In genomic region chr7:100483101-100483727, GRCh38 we compare ENCODE assay signal across 8 cellular contexts. TPM values are rescaled to one million over a fixed set of nuclear protein-coding genes. Genes with fewer than 3 reads are reported as not detected.
DNase-seq lines count a peak whose midpoint lies in the region; ATAC-seq and TF ChIP-seq lines count a peak whose summit lies in the region.

No MANE protein-coding gene starts in this region.

- peak overlapping the region in 1 of 2 donors; percentile 71 for H3K27ac Mint-ChIP-seq in activated naive CD4-positive, alpha-beta T cell treated with anti-CD3 and anti-CD28 coated beads, Interleukin-2, amount 50 U/mL, for 72 hours

- no peaks in the 10 kb centered on the region for H3K9me3 Mint-ChIP-seq in activated naive CD4-positive, alpha-beta T cell treated with anti-CD3 and anti-CD28 coated beads, Interleukin-2, amount 50 U/mL, for 72 hours

- H3K4me1 ChIP-seq in parathyroid adenoma (peaks cover 10% of the 10 kb centered on the region), tibial artery (peaks cover 0 to 31% (median 17%) of the 10 kb centered on the region in 4 donors)

- H3K9me3 ChIP-seq in parathyroid adenoma (ENCODE audit: control insufficient read depth, low read length) = no peaks in the 10 kb centered on the region
- H3K9me3 ChIP-seq in tibial artery = no peaks in the 10 kb centered on the region

- peak; percentile 52 for TF ChIP-seq CTCF in AG10803 (conservative IDR thresholded peaks at IDR 0.05; ENCODE audit: low read length)
- TF ChIP-seq CTCF in parathyroid adenoma (IDR thresholded peaks at IDR 0.05) = peak; percentile 88
- peak; percentile 86 to 97 for TF ChIP-seq CTCF in tibial artery (IDR thresholded peaks at IDR 0.05)

- H3K36me3 Mint-ChIP-seq in activated naive CD4-positive, alpha-beta T cell treated with anti-CD3 and anti-CD28 coated beads, Interleukin-2, amount 50 U/mL, for 72 hours = no peaks in the 10 kb centered on the region

- ATAC-seq in GM18868 (IDR thresholded peaks at IDR 0.05; ENCODE audit: unreplicated experiment) (peak; percentile 61), HG03558 (IDR thresholded peaks at IDR 0.05; ENCODE audit: extremely low read depth, unreplicated experiment) (peak; percentile 41), Right ventricle myocardium superior (ENCODE audit: poor library complexity) (peak; percentile 49)
- peak; percentile 64 to 67 for ATAC-seq in activated naive CD4-positive, alpha-beta T cell treated with anti-CD3 and anti-CD28 coated beads, Interleukin-2, amount 50 U/mL, for 72 hours

- no peak overlapping the region for H3K9ac ChIP-seq in parathyroid adenoma

- H3K27ac ChIP-seq in parathyroid adenoma (no peak overlapping the region), tibial artery (no peak overlapping the region)

- peak overlapping the region; percentile 57 for H3K4me3 ChIP-seq in AG10803 (ENCODE audit: low read length)
- H3K4me3 ChIP-seq in parathyroid adenoma (ENCODE audit: low read depth, low read length) = peak overlapping the region; percentile 42
- peak overlapping the region; percentile 40 to 57 for H3K4me3 ChIP-seq in tibial artery

- H3K4me2 ChIP-seq in parathyroid adenoma (ENCODE audit: low read length) = peak overlapping the region; percentile 75

- H3K27me3 ChIP-seq in parathyroid adenoma (ENCODE audit: control insufficient read depth, insufficient read depth, low read length) (no peaks in the 10 kb centered on the region), tibial artery (peaks cover 0 to 10% of the 10 kb centered on the region in 2 donors)

- peak overlapping the region; percentile 90 for H2AFZ ChIP-seq in parathyroid adenoma

- no peaks in the 10 kb centered on the region for H3K79me2 ChIP-seq in parathyroid adenoma

- intact Hi-C loops in Right ventricle myocardium superior (cut with DNase I) = loop anchor here (2.0 kb wide), 1 partner anchor 14 kb away; no protein-coding TSS in a partner anchor
- intact Hi-C loops in tibial artery (cut with DNase I; ENCODE audit: low total_unique reads) = loop anchor here (5.0 kb wide), 1 partner anchor 209 kb away; the partner anchor contains the start of gene GIGYF1

- peak; percentile 24 for DNase-seq in AG10803 (ENCODE audit: low read depth)
- peak; percentile 65 for DNase-seq in SK-MEL-5 (ENCODE audit: low read depth, low spot score)
- DNase-seq in activated naive CD4-positive, alpha-beta T cell treated with anti-CD3 and anti-CD28 coated beads, Interleukin-2, amount 50 U/mL, for 72 hours (ENCODE audit: low spot score in 2 of 2) = peak; percentile 75 to 97
- DNase-seq in Right ventricle myocardium superior = peak; percentile 85
- DNase-seq in tibial artery = no peak

- H3K36me3 ChIP-seq in parathyroid adenoma (ENCODE audit: control insufficient read depth, insufficient read depth, low read length) (no peaks in the 10 kb centered on the region), tibial artery (no peaks in the 10 kb centered on the region)

- in situ Hi-C loops in SK-MEL-5 (cut with HindIII; ENCODE audit: low pct_unique_long_range_greater_than_20kb, low sequenced_read_pairs) = no loop called here

RNA-seq across cellular contexts. Expression of gene NYAP1, which starts 0.5 kb away (rescaled TPM):
- 0.53 and 0.61 TPM in 2 replicates for total RNA-seq in SK-MEL-5 (2014; rRNA removed; shearing (Covaris generic))
- polyA plus RNA-seq in SK-MEL-5 (2015; cell fraction: cytosol; rRNA removed) = 0.63 and 0.71 TPM in 2 replicates
- polyA plus RNA-seq in SK-MEL-5 (2015; cell fraction: nucleus; rRNA removed) = 1.2 and 2.2 TPM in 2 replicates
- 1 to 10 TPM in 1 of 2 donors, under 1 TPM in 1; 0.89 to 1.0 TPM for total RNA-seq in activated naive CD4-positive, alpha-beta T cell treated with anti-CD3 and anti-CD28 coated beads, Interleukin-2, amount 50 U/mL, for 72 hours
- 0.16 TPM for total RNA-seq in Right ventricle myocardium superior

RNA-seq across cellular contexts. Expression of gene TSC22D4, which starts 4.2 kb away (rescaled TPM):
- 64.3 and 67.0 TPM in 2 replicates for total RNA-seq in SK-MEL-5 (2014; rRNA removed; shearing (Covaris generic))
- 84.4 and 98.4 TPM in 2 replicates for polyA plus RNA-seq in SK-MEL-5 (2015; cell fraction: cytosol; rRNA removed)
- 54.6 and 55.6 TPM in 2 replicates for polyA plus RNA-seq in SK-MEL-5 (2015; cell fraction: nucleus; rRNA removed)
- total RNA-seq in activated naive CD4-positive, alpha-beta T cell treated with anti-CD3 and anti-CD28 coated beads, Interleukin-2, amount 50 U/mL, for 72 hours = 10 to 100 TPM; 96.2 to 99.9 TPM
- total RNA-seq in Right ventricle myocardium superior = 47.4 TPM

RNA-seq across cellular contexts. Expression of gene SPACDR, which starts 19.2 kb away (rescaled TPM):
- total RNA-seq in SK-MEL-5 (2014; rRNA removed; shearing (Covaris generic)) = not detected in 2 replicates
- not detected in 2 replicates for polyA plus RNA-seq in SK-MEL-5 (2015; cell fraction: cytosol; rRNA removed)
- polyA plus RNA-seq in SK-MEL-5 (2015; cell fraction: nucleus; rRNA removed) = 0.67 TPM in 1 of 2 replicates, not detected in the other
- 1 to 10 TPM; 7.7 to 9.9 TPM for total RNA-seq in activated naive CD4-positive, alpha-beta T cell treated with anti-CD3 and anti-CD28 coated beads, Interleukin-2, amount 50 U/mL, for 72 hours
- 0.81 TPM for total RNA-seq in Right ventricle myocardium superior

RNA-seq across cellular contexts. Expression of gene PPP1R35, which starts 46.9 kb away (rescaled TPM):
- 27.6 and 28.4 TPM in 2 replicates for total RNA-seq in SK-MEL-5 (2014; rRNA removed; shearing (Covaris generic))
- 33.0 and 44.3 TPM in 2 replicates for polyA plus RNA-seq in SK-MEL-5 (2015; cell fraction: cytosol; rRNA removed)
- polyA plus RNA-seq in SK-MEL-5 (2015; cell fraction: nucleus; rRNA removed) = 169 and 191 TPM in 2 replicates
- total RNA-seq in activated naive CD4-positive, alpha-beta T cell treated with anti-CD3 and anti-CD28 coated beads, Interleukin-2, amount 50 U/mL, for 72 hours = 10 to 100 TPM; 38.7 to 52.5 TPM
- total RNA-seq in Right ventricle myocardium superior = 10.9 TPM

RNA-seq across cellular contexts. Expression of gene MEPCE, which starts 53.6 kb away (rescaled TPM):
- 48.2 and 53.5 TPM in 2 replicates for total RNA-seq in SK-MEL-5 (2014; rRNA removed; shearing (Covaris generic))
- polyA plus RNA-seq in SK-MEL-5 (2015; cell fraction: cytosol; rRNA removed) = 51.1 and 54.2 TPM in 2 replicates
- 41.9 and 42.1 TPM in 2 replicates for polyA plus RNA-seq in SK-MEL-5 (2015; cell fraction: nucleus; rRNA removed)
- 10 to 100 TPM; 53.0 to 83.5 TPM for total RNA-seq in activated naive CD4-positive, alpha-beta T cell treated with anti-CD3 and anti-CD28 coated beads, Interleukin-2, amount 50 U/mL, for 72 hours
- 22.2 TPM for total RNA-seq in Right ventricle myocardium superior

Comparison
In these comparisons a context has a peak if more than half of its experiments do, and no peak if none do; other contexts are left out.
1. DNase-seq: peak in AG10803 (single experiment), SK-MEL-5 (single experiment), activated naive CD4-positive, alpha-beta T cell treated with anti-CD3 and anti-CD28 coated beads, Interleukin-2, amount 50 U/mL, for 72 hours (2 of 2) and Right ventricle myocardium superior (single experiment); none in tibial artery (0 of 2).
2. Peak in every context shown above with its lines, with median percentiles within 50 percentile points of each other: H3K4me3 ChIP-seq, CTCF ChIP-seq and ATAC-seq.